Comparison of ENCODE assay signal across 10 cellular contexts in genomic region chr12:47781479-47782371, GRCh38. TPM values are rescaled to one million over a fixed set of nuclear protein-coding genes. Genes with fewer than 3 reads are reported as not detected.
DNase-seq lines count a peak whose midpoint lies in the region; ATAC-seq and TF ChIP-seq lines count a peak whose summit lies in the region.
"Had no signal": no experiment of that assay in that cellular context is flagged by ENCODE, and none has a peak within 500 bp of the region (broad histone marks: within the 10 kb centered on the region; RNA-seq: fewer than 3 reads in every experiment).

No MANE protein-coding gene starts in this region.

- H3K4me1 Mint-ChIP-seq in activated naive CD4-positive, alpha-beta T cell treated with anti-CD3 and anti-CD28 coated beads for 36 hours (ENCODE audit: low read depth), result peaks cover 28% of the 10 kb centered on the region
- H3K4me1 Mint-ChIP-seq in T-helper 17 cell, result peaks cover 20% of the 10 kb centered on the region
- H3K4me1 Mint-ChIP-seq in stimulated activated memory B cell treated with anti-CD40 and anti-IgM and Interleukin-4, amounts not matched to agents 10 μg/mL and 1 μg/mL and 100 μg/mL, for 72 hours, result peaks cover 27% of the 10 kb centered on the region

- H3K27ac Mint-ChIP-seq in activated naive CD4-positive, alpha-beta T cell treated with anti-CD3 and anti-CD28 coated beads for 36 hours, result peak overlapping the region; percentile 82
- peak overlapping the region; percentile 59 for H3K27ac Mint-ChIP-seq in T-helper 17 cell
- no peak overlapping the region for H3K27ac Mint-ChIP-seq in stimulated activated memory B cell treated with anti-CD40 and anti-IgM and Interleukin-4, amounts not matched to agents 10 μg/mL and 1 μg/mL and 100 μg/mL, for 72 hours

- CTCF ChIA-PET in activated naive CD4-positive, alpha-beta T cell treated with anti-CD3 and anti-CD28 coated beads for 36 hours (lab: Charles Lee), result interaction anchor here (0.7 to 20.0 kb wide), 8 partner anchors 7 to 85 kb away, joined by 3 to 728 read pairs (median 38); partner anchors contain the start of gene SLC48A1

- no peaks in the 10 kb centered on the region for H3K27me3 Mint-ChIP-seq in activated naive CD4-positive, alpha-beta T cell treated with anti-CD3 and anti-CD28 coated beads for 36 hours (ENCODE audit: low read depth)
- H3K27me3 Mint-ChIP-seq in T-helper 17 cell, result no peaks in the 10 kb centered on the region
- no peaks in the 10 kb centered on the region for H3K27me3 Mint-ChIP-seq in stimulated activated memory B cell treated with anti-CD40 and anti-IgM and Interleukin-4, amounts not matched to agents 10 μg/mL and 1 μg/mL and 100 μg/mL, for 72 hours

- H3K4me3 Mint-ChIP-seq in activated naive CD4-positive, alpha-beta T cell treated with anti-CD3 and anti-CD28 coated beads for 36 hours, result peak overlapping the region; percentile 4
- no peak overlapping the region for H3K4me3 Mint-ChIP-seq in T-helper 17 cell
- no peak overlapping the region for H3K4me3 Mint-ChIP-seq in stimulated activated memory B cell treated with anti-CD40 and anti-IgM and Interleukin-4, amounts not matched to agents 10 μg/mL and 1 μg/mL and 100 μg/mL, for 72 hours

- peaks cover 9 to 50% of the 10 kb centered on the region in 2 donors for H3K36me3 ChIP-seq in esophagus (ENCODE audit: control insufficient read depth in 2 of 2, insufficient read depth in 2 of 2, low read length in 1 of 2)
- H3K36me3 ChIP-seq in tibial artery, result peaks cover 40 to 62% (median 59%) of the 10 kb centered on the region in 3 donors

- peaks cover 13% of the 10 kb centered on the region for H3K36me3 Mint-ChIP-seq in activated naive CD4-positive, alpha-beta T cell treated with anti-CD3 and anti-CD28 coated beads for 36 hours (ENCODE audit: low read depth)
- H3K36me3 Mint-ChIP-seq in T-helper 17 cell (ENCODE audit: low read depth), result no peaks in the 10 kb centered on the region
- peaks cover 21% of the 10 kb centered on the region for H3K36me3 Mint-ChIP-seq in stimulated activated memory B cell treated with anti-CD40 and anti-IgM and Interleukin-4, amounts not matched to agents 10 μg/mL and 1 μg/mL and 100 μg/mL, for 72 hours

- WGBS in esophagus, 2 donors, result 46 to 62% methylated on average over 13 of the region's 13 CpGs

- no peak for DNase-seq in activated naive CD4-positive, alpha-beta T cell treated with anti-CD3 and anti-CD28 coated beads for 36 hours
- DNase-seq in activated naive CD4-positive, alpha-beta T cell treated with anti-CD3 and anti-CD28 coated beads, Interleukin-2, amount 50 U/mL, for 16 hours, result no peak
- DNase-seq in T-helper 17 cell, result no peak
- DNase-seq in tibial artery, result peak in 1 of 2 donors; percentile 68
- no peak for DNase-seq in medulla oblongata (ENCODE audit: extremely low spot score)
- DNase-seq in HT-29 (ENCODE audit: low spot score), result no peak
- DNase-seq: stimulated activated naive CD4-positive, alpha-beta T cell treated with Interleukin-2 at 50 U/mL for 16 hours had no signal

- intact Hi-C loops in activated naive CD4-positive, alpha-beta T cell treated with anti-CD3 and anti-CD28 coated beads for 36 hours (cut with micrococcal nuclease), result no loop called here
- intact Hi-C loops in tibial artery (cut with DNase I; ENCODE audit: low total_unique reads), result no loop called here

- H3K9me3 ChIP-seq in T-helper 17 cell (ENCODE audit: control insufficient read depth, low read length, poor library complexity, severe bottlenecking), result no peaks in the 10 kb centered on the region
- H3K9me3 ChIP-seq in esophagus (ENCODE audit: control insufficient read depth in 2 of 2, insufficient read depth in 1 of 2, low read depth in 1 of 2, low read length in 1 of 2), result no peaks in the 10 kb centered on the region
- H3K9me3 ChIP-seq in tibial artery, result no peaks in the 10 kb centered on the region

- H3K27me3 ChIP-seq in esophagus (ENCODE audit: control insufficient read depth in 1 of 2, insufficient read depth in 2 of 2, low read length in 2 of 2), result no peaks in the 10 kb centered on the region
- H3K27me3 ChIP-seq in tibial artery, result no peaks in the 10 kb centered on the region

- no peak for ATAC-seq in T-helper 17 cell
- no peak for ATAC-seq in stimulated activated memory B cell treated with anti-CD40 and anti-IgM and Interleukin-4, amounts not matched to agents 10 μg/mL and 1 μg/mL and 100 μg/mL, for 72 hours

- H3K4me3 ChIP-seq in esophagus (ENCODE audit: low read depth in 1 of 2, low read length in 2 of 2), result no peak overlapping the region
- H3K4me3 ChIP-seq in tibial artery, result no peak overlapping the region

- TF ChIP-seq CTCF in tibial artery (IDR thresholded peaks at IDR 0.05), result no peak

- peaks cover 6 to 22% of the 10 kb centered on the region in 2 donors for H3K4me1 ChIP-seq in esophagus (ENCODE audit: control insufficient read depth in 2 of 2, insufficient read depth in 2 of 2, low read length in 1 of 2)
- peaks cover 0 to 41% (median 33%) of the 10 kb centered on the region in 4 donors for H3K4me1 ChIP-seq in tibial artery

- H3K27ac ChIP-seq in esophagus (ENCODE audit: low read depth in 2 of 2, low read length in 1 of 2), result peak overlapping the region; percentile 90 to 96
- H3K27ac ChIP-seq in tibial artery, result peak overlapping the region; percentile 30 to 43

- no peaks in the 10 kb centered on the region for H3K9me3 Mint-ChIP-seq in activated naive CD4-positive, alpha-beta T cell treated with anti-CD3 and anti-CD28 coated beads for 36 hours
- no peaks in the 10 kb centered on the region for H3K9me3 Mint-ChIP-seq in stimulated activated memory B cell treated with anti-CD40 and anti-IgM and Interleukin-4, amounts not matched to agents 10 μg/mL and 1 μg/mL and 100 μg/mL, for 72 hours

RNA-seq across cellular contexts. Expression of gene SLC48A1, which starts 8.7 kb away (rescaled TPM):
- total RNA-seq in activated naive CD4-positive, alpha-beta T cell treated with anti-CD3 and anti-CD28 coated beads for 36 hours, result 10 to 100 TPM; 16.6 to 21.0 TPM
- 1 to 10 TPM; 5.9 to 6.9 TPM for total RNA-seq in T-helper 17 cell
- polyA plus RNA-seq in esophagus, result 10 to 100 TPM; 17.7 to 20.6 TPM
- total RNA-seq in HT-29 (2014; rRNA removed; shearing (Covaris generic)), result 31.1 and 35.7 TPM in 2 replicates

RNA-seq across cellular contexts. Expression of gene RAPGEF3, which starts 23.0 kb away (rescaled TPM):
- 1 to 10 TPM; 1.5 to 1.6 TPM for total RNA-seq in activated naive CD4-positive, alpha-beta T cell treated with anti-CD3 and anti-CD28 coated beads for 36 hours
- under 1 TPM; 0.27 to 0.55 TPM for total RNA-seq in T-helper 17 cell
- polyA plus RNA-seq in esophagus, result 10 to 100 TPM; 23.2 to 75.2 TPM
- 38.2 and 44.1 TPM in 2 replicates for total RNA-seq in HT-29 (2014; rRNA removed; shearing (Covaris generic))

RNA-seq across cellular contexts. Expression of gene HDAC7, which starts 38.0 kb away (rescaled TPM):
- total RNA-seq in activated naive CD4-positive, alpha-beta T cell treated with anti-CD3 and anti-CD28 coated beads for 36 hours, result 100 to 1,000 TPM; 272 to 289 TPM
- 100 to 1,000 TPM; 129 to 151 TPM for total RNA-seq in T-helper 17 cell
- 10 to 100 TPM; 20.9 to 35.6 TPM for polyA plus RNA-seq in esophagus
- 51.7 and 55.6 TPM in 2 replicates for total RNA-seq in HT-29 (2014; rRNA removed; shearing (Covaris generic))

RNA-seq across cellular contexts. Expression of gene ENDOU, which starts 56.4 kb away (rescaled TPM):
- total RNA-seq in activated naive CD4-positive, alpha-beta T cell treated with anti-CD3 and anti-CD28 coated beads for 36 hours, result under 1 TPM in 1 of 2 experiments, not detected in 1; 0.15 TPM
- under 1 TPM in 1 of 2 donors, not detected in 1; 0.12 TPM for total RNA-seq in T-helper 17 cell
- polyA plus RNA-seq in esophagus, result 100 to 1,000 TPM; 101 to 139 TPM
- not detected in 2 replicates for total RNA-seq in HT-29 (2014; rRNA removed; shearing (Covaris generic))
- total RNA-seq: T-helper 1 cell treated with Interleukin-12 subunit alpha and Interleukin-12 subunit beta and Interleukin-4 antibody, amounts not matched to agents 30 ng/mL and 1 ng/mL, for 36 hours had no signal

Comparison
In these comparisons a context has a peak if more than half of its experiments do, and no peak if none do; other contexts are left out.
1. RNA of gene RAPGEF3, which starts 23.0 kb away (total RNA-seq): 38.2 to 44.1 TPM in HT-29; 1.5 to 1.6 TPM in activated naive CD4-positive, alpha-beta T cell treated with anti-CD3 and anti-CD28 coated beads for 36 hours and 0.27 to 0.55 TPM in T-helper 17 cell; every median in the first group is over 10 times any median in the second.